Comparison of ENCODE assay signal across 8 cellular contexts in genomic region chr19:7293795-7294570, GRCh38.
DNase-seq lines count a peak whose midpoint lies in the region; ATAC-seq and TF ChIP-seq lines count a peak whose summit lies in the region.

TSS of gene INSR (minus strand) at chr19:7294414. CDS start at chr19:7293891, 523 bp downstream.

- ATAC-seq in GM19351 (IDR thresholded peaks at IDR 0.05; ENCODE audit: unreplicated experiment) (peak; percentile 76), HG03571 (IDR thresholded peaks at IDR 0.05; ENCODE audit: unreplicated experiment) (peak; percentile 49)

- TF ChIP-seq CTCF in epithelial cell of esophagus (IDR thresholded peaks at IDR 0.05; ENCODE audit: insufficient read depth, low read depth, low read length, missing control alignments): no peak

- peak; percentile 99 for DNase-seq in AG20443 (ENCODE audit: low spot score)
- peak; percentile 80 for DNase-seq in NCI-H774 (lab: John Stamatoyannopoulos, UW)
- peak; percentile 22 for DNase-seq in activated CD8-positive, alpha-beta memory T cell treated with anti-CD3 and anti-CD28 coated beads, Interleukin-2, amount 50 U/mL, for 4 hours
- peak; percentile 87 for DNase-seq in epithelial cell of esophagus (ENCODE audit: low read depth)
- DNase-seq in midbrain (lab: John Stamatoyannopoulos, UW): peak; percentile 90
- peak; percentile 32 to 49 for DNase-seq in stimulated activated CD8-positive, alpha-beta memory T cell treated with anti-CD3 and anti-CD28 coated beads, Interleukin-2, amount 100 ng/mL, for 48 hours (ENCODE audit: low read depth in 2 of 2)

- peak within 1 kb of the TSS; percentile 50 for H3K4me3 ChIP-seq in epithelial cell of esophagus (ENCODE audit: low read length)

Comparison
In these comparisons a context has a peak if more than half of its experiments do, and no peak if none do; other contexts are left out.
1. Peak in every context shown above with its lines: DNase-seq, ATAC-seq and H3K4me3 ChIP-seq.
2. DNase-seq: peak in every context shown above with its lines; median percentile 99 in AG20443; 90 in midbrain; 87 in epithelial cell of esophagus; 80 in NCI-H774; 40 in stimulated activated CD8-positive, alpha-beta memory T cell treated with anti-CD3 and anti-CD28 coated beads, Interleukin-2, amount 100 ng/mL, for 48 hours; 22 in activated CD8-positive, alpha-beta memory T cell treated with anti-CD3 and anti-CD28 coated beads, Interleukin-2, amount 50 U/mL, for 4 hours.